In the genomic region with DNA sequence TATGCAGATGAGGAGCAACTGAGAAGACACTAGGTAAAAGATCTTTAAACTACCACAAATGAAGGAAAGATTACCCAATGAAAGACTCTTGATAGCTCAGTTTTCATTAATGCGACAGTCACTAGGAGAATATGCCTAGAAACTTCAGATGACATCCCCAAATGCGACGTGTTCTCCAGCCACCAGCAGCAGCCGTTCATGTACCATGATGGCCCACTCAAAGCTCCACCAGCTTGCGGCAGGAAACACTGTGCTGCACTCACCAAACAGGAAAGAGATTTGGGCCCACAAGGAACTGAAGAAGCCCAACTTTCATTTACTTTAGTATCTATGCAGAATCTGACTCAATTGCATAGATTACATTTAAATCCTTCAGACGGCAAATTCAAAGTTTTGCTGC, we compare ENCODE assay signal across 10 cellular contexts. TPM values are rescaled to one million over a fixed set of nuclear protein-coding genes. Genes with fewer than 3 reads are reported as not detected.
DNase-seq lines count a peak whose midpoint lies in the region; TF ChIP-seq lines count a peak whose summit lies in the region.
"Had no signal": no experiment of that assay in that cellular context is flagged by ENCODE, and none has a peak within 500 bp of the region (broad histone marks: within the 10 kb centered on the region; RNA-seq: fewer than 3 reads in every experiment).

No MANE protein-coding gene starts in this region.

- H2AFZ ChIP-seq in neural progenitor cell (replicated peaks) = no peak overlapping the region

- H3K9ac ChIP-seq in neural progenitor cell = no peak overlapping the region

- peaks cover 68% of the 10 kb centered on the region for H3K4me1 Mint-ChIP-seq in activated CD4-positive, alpha-beta T cell treated with anti-CD3 and anti-CD28 coated beads, Interleukin-2, amount 10 ng/mL, durations not matched to agents 24 days and 14 days
- H3K4me1 Mint-ChIP-seq in neural progenitor cell = peaks cover 76% of the 10 kb centered on the region

- peak overlapping the region; percentile 82 for H3K27ac Mint-ChIP-seq in activated CD4-positive, alpha-beta T cell treated with anti-CD3 and anti-CD28 coated beads, Interleukin-2, amount 10 ng/mL, durations not matched to agents 24 days and 14 days
- no peak overlapping the region for H3K27ac Mint-ChIP-seq in neural progenitor cell

- peak; percentile 30 for DNase-seq in activated CD4-positive, CD25-positive, alpha-beta regulatory T cell treated with anti-CD3 and anti-CD28 coated beads, Interleukin-2, amount 50 U/mL, for 16 hours (ENCODE audit: low read depth, low spot score)
- DNase-seq in activated CD4-positive, CD25-positive, alpha-beta regulatory T cell treated with anti-CD3 and anti-CD28 coated beads, Interleukin-2, amount 50 U/mL, for 72 hours = no peak
- DNase-seq in activated CD4-positive, alpha-beta T cell treated with anti-CD3 and anti-CD28 coated beads, Interleukin-2, amount 10 ng/mL, durations not matched to agents 24 days and 14 days = peak; percentile 85
- peak; percentile 23 for DNase-seq in effector CD8-positive, alpha-beta T cell (lab: John Stamatoyannopoulos, UW)
- DNase-seq in stimulated activated naive CD4-positive, alpha-beta T cell treated with Interleukin-2 at 50 U/mL for 16 hours (lab: John Stamatoyannopoulos, UW) = peak; percentile 43
- no peak for DNase-seq in neural progenitor cell (ENCODE audit: low spot score)
- no peak for DNase-seq in RPMI8226
- no peak for DNase-seq in thyroid gland
- DNase-seq: islet precursor cell had no signal

- H3K79me2 ChIP-seq in neural progenitor cell (ENCODE audit: low read depth) = peaks cover 100% of the 10 kb centered on the region

- H3K27me3 ChIP-seq in neural progenitor cell (no peaks in the 10 kb centered on the region), thyroid gland (no peaks in the 10 kb centered on the region)

- H3K36me3 ChIP-seq in neural progenitor cell (no peaks in the 10 kb centered on the region), thyroid gland (no peaks in the 10 kb centered on the region)

- peaks cover 17% of the 10 kb centered on the region for H3K36me3 Mint-ChIP-seq in activated CD4-positive, alpha-beta T cell treated with anti-CD3 and anti-CD28 coated beads, Interleukin-2, amount 10 ng/mL, durations not matched to agents 24 days and 14 days (ENCODE audit: low read depth)
- no peaks in the 10 kb centered on the region for H3K36me3 Mint-ChIP-seq in neural progenitor cell

- no peaks in the 10 kb centered on the region for H3K27me3 Mint-ChIP-seq in activated CD4-positive, alpha-beta T cell treated with anti-CD3 and anti-CD28 coated beads, Interleukin-2, amount 10 ng/mL, durations not matched to agents 24 days and 14 days
- peaks cover 2% of the 10 kb centered on the region for H3K27me3 Mint-ChIP-seq in neural progenitor cell (ENCODE audit: insufficient read depth, low read depth)

- peak overlapping the region; percentile 76 for H3K4me3 Mint-ChIP-seq in activated CD4-positive, alpha-beta T cell treated with anti-CD3 and anti-CD28 coated beads, Interleukin-2, amount 10 ng/mL, durations not matched to agents 24 days and 14 days
- no peak overlapping the region for H3K4me3 Mint-ChIP-seq in neural progenitor cell

- peaks cover 48% of the 10 kb centered on the region for H3F3A ChIP-seq in neural progenitor cell (ENCODE audit: low read depth)

- H3K9me3 Mint-ChIP-seq in activated CD4-positive, alpha-beta T cell treated with anti-CD3 and anti-CD28 coated beads, Interleukin-2, amount 10 ng/mL, durations not matched to agents 24 days and 14 days = no peaks in the 10 kb centered on the region
- no peaks in the 10 kb centered on the region for H3K9me3 Mint-ChIP-seq in neural progenitor cell

- WGBS in thyroid gland, 2 donors = 57 to 74% methylated on average over 6 of the region's 6 CpGs

- H3K9me3 ChIP-seq in neural progenitor cell (ENCODE audit: low read depth) (no peaks in the 10 kb centered on the region), thyroid gland (no peaks in the 10 kb centered on the region)

- no peak for TF ChIP-seq CTCF in neural progenitor cell (IDR thresholded peaks at IDR 0.05)
- TF ChIP-seq CTCF in thyroid gland (IDR thresholded peaks at IDR 0.05) = no peak

- TF ChIP-seq POLR2A in thyroid gland (IDR thresholded peaks at IDR 0.05) = no peak

- intact Hi-C loops in activated CD4-positive, alpha-beta T cell treated with anti-CD3 and anti-CD28 coated beads, Interleukin-2, amount 10 ng/mL, durations not matched to agents 24 days and 14 days (cut with micrococcal nuclease) = loop anchor here (2.0 kb wide), 1 partner anchor 18 kb away; no protein-coding TSS in a partner anchor
- intact Hi-C loops in thyroid gland (cut with DNase I) = no loop called here

- H3K4me3 ChIP-seq in neural progenitor cell (no peak overlapping the region), thyroid gland (replicated peaks in 1 of 3) (no peak overlapping the region)

- H3K4me1 ChIP-seq in neural progenitor cell (peaks cover 70% of the 10 kb centered on the region), thyroid gland (peaks cover 69 to 83% of the 10 kb centered on the region in 2 donors)

- H4K20me1 ChIP-seq in neural progenitor cell (ENCODE audit: low read depth) = peaks cover 100% of the 10 kb centered on the region

- H3K4me2 ChIP-seq in neural progenitor cell = no peak overlapping the region

- no peak overlapping the region for H3K27ac ChIP-seq in neural progenitor cell
- no peak overlapping the region for H3K27ac ChIP-seq in thyroid gland

RNA-seq across cellular contexts. Expression of gene DIDO1, which starts 7.5 kb away (rescaled TPM):
- 58.5 and 61.2 TPM in 2 replicates for total RNA-seq in activated CD4-positive, alpha-beta T cell treated with anti-CD3 and anti-CD28 coated beads, Interleukin-2, amount 10 ng/mL, durations not matched to agents 24 days and 14 days
- total RNA-seq in neural progenitor cell (ENCODE audit: low replicate concordance) (64.5 and 68.5 TPM in 2 replicates), thyroid gland (10 to 100 TPM; 67.7 to 92.9 (median 72.2) TPM)

RNA-seq across cellular contexts. Expression of gene GID8, which starts 19.1 kb away (rescaled TPM):
- 50.0 and 58.0 TPM in 2 replicates for total RNA-seq in activated CD4-positive, alpha-beta T cell treated with anti-CD3 and anti-CD28 coated beads, Interleukin-2, amount 10 ng/mL, durations not matched to agents 24 days and 14 days
- total RNA-seq in neural progenitor cell (ENCODE audit: low replicate concordance) (48.7 and 50.0 TPM in 2 replicates), thyroid gland (10 to 100 TPM; 30.3 to 38.5 (median 34.5) TPM)

RNA-seq across cellular contexts. Expression of gene SLC17A9, which starts 33.7 kb away (rescaled TPM):
- total RNA-seq in activated CD4-positive, alpha-beta T cell treated with anti-CD3 and anti-CD28 coated beads, Interleukin-2, amount 10 ng/mL, durations not matched to agents 24 days and 14 days = 13.0 and 14.0 TPM in 2 replicates
- 0.17 and 0.74 TPM in 2 replicates for total RNA-seq in neural progenitor cell (ENCODE audit: low replicate concordance)
- total RNA-seq in thyroid gland = 1 to 10 TPM in 2 of 4 donors, under 1 TPM in 2; 0.68 to 1.6 (median 1.00) TPM
- total RNA-seq: A172 had no signal

RNA-seq across cellular contexts. Expression of gene TCFL5, which starts 57.2 kb away (rescaled TPM):
- total RNA-seq in activated CD4-positive, alpha-beta T cell treated with anti-CD3 and anti-CD28 coated beads, Interleukin-2, amount 10 ng/mL, durations not matched to agents 24 days and 14 days = 5.8 and 6.2 TPM in 2 replicates
- total RNA-seq in neural progenitor cell (ENCODE audit: low replicate concordance) (29.1 and 36.3 TPM in 2 replicates), thyroid gland (10 to 100 TPM; 15.3 to 26.6 (median 20.6) TPM)

Comparison
In these comparisons a context has a peak if more than half of its experiments do, and no peak if none do; other contexts are left out.
1. DNase-seq: peak in activated CD4-positive, CD25-positive, alpha-beta regulatory T cell treated with anti-CD3 and anti-CD28 coated beads, Interleukin-2, amount 50 U/mL, for 16 hours (single experiment), activated CD4-positive, alpha-beta T cell treated with anti-CD3 and anti-CD28 coated beads, Interleukin-2, amount 10 ng/mL, durations not matched to agents 24 days and 14 days (single experiment), effector CD8-positive, alpha-beta T cell (single experiment) and stimulated activated naive CD4-positive, alpha-beta T cell treated with Interleukin-2 at 50 U/mL for 16 hours (single experiment); none in activated CD4-positive, CD25-positive, alpha-beta regulatory T cell treated with anti-CD3 and anti-CD28 coated beads, Interleukin-2, amount 50 U/mL, for 72 hours (single experiment), neural progenitor cell (single experiment), RPMI8226 (single experiment) and thyroid gland (0 of 2).